8 cellular contexts compared by ENCODE assay signal in the genomic region with DNA sequence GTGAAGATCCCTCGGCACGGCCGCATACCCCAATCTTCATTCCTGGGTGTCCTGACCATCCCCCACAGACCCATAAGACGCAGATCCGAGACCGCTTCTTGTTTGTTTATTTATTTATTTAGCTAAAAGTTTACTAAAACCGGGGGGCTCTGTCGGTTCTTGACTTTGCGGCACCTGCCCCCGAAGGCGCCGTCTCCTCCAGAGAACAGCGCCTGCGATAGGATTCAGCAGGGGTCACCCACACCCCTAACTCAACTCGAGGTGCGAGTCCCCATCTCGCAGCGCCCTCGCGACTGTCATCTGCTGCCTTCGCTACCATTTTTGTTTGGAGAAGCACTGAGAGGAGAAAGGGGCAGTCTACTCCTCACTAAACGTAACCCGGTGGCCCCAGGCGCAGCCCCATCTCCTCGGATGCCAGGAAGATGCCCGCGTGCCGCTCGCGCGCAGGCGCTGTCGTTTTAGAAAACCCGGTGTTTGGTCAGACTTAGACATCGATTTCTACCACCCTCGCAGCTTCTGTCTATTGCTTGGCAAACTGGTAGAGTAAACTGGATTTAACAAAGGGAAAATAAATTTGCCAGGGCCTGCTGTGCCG. TPM values are rescaled to one million over a fixed set of nuclear protein-coding genes. Genes with fewer than 3 reads are reported as not detected.
DNase-seq lines count a peak whose midpoint lies in the region; ATAC-seq, FAIRE-seq and TF ChIP-seq lines count a peak whose summit lies in the region.

No MANE protein-coding gene starts in this region.

- peak overlapping the region; percentile 80 for H3K27ac Mint-ChIP-seq in activated T-cell treated with anti-CD3 and anti-CD28 coated beads, Interleukin-2, amount 50 U/mL, for 72 hours

- ATAC-seq in heart left ventricle (no peak), Right ventricle myocardium inferior (no peak), HG03520 (IDR thresholded peaks at IDR 0.05; ENCODE audit: unreplicated experiment) (peak; percentile 9)
- ATAC-seq in activated T-cell treated with anti-CD3 and anti-CD28 coated beads, Interleukin-2, amount 50 U/mL, for 72 hours (replicated peaks in 1 of 2), result peak; percentile 42 to 45

- H3K4me3 ChIP-seq in heart left ventricle (peak overlapping the region in 11 of 12 donors; percentile 14 to 52 (median 45)), iPS DF 6.9 (ENCODE audit: low read length) (peak overlapping the region; percentile 36; the same call in 1 of the 2 replicates)

- no peak overlapping the region for H3K27ac ChIP-seq in heart left ventricle
- no peak overlapping the region for H3K27ac ChIP-seq in iPS DF 6.9 (ENCODE audit: low read length)

- peaks cover 75% of the 10 kb centered on the region for H3K27me3 Mint-ChIP-seq in activated T-cell treated with anti-CD3 and anti-CD28 coated beads, Interleukin-2, amount 50 U/mL, for 72 hours (ENCODE audit: low read depth)

- TF ChIP-seq CTCF in heart left ventricle (IDR thresholded peaks at IDR 0.05), result no peak

- H3K36me3 ChIP-seq in heart left ventricle, result no peaks in the 10 kb centered on the region
- no peaks in the 10 kb centered on the region for H3K36me3 ChIP-seq in iPS DF 6.9 (ENCODE audit: control insufficient read depth, insufficient read depth, low read length)

- peaks cover 0 to 45% (median 0%) of the 10 kb centered on the region in 9 donors for H3K27me3 ChIP-seq in heart left ventricle
- H3K27me3 ChIP-seq in iPS DF 6.9 (ENCODE audit: control insufficient read depth, insufficient read depth, low read length), result peaks cover 9% of the 10 kb centered on the region

- no peak for FAIRE-seq in HTR-8/SVneo (lab: Jason Lieb, UNC)

- peaks cover 0 to 18% (median 2%) of the 10 kb centered on the region in 12 donors for H3K4me1 ChIP-seq in heart left ventricle
- H3K4me1 ChIP-seq in iPS DF 6.9 (ENCODE audit: control insufficient read depth, insufficient read depth, low read length), result no peaks in the 10 kb centered on the region

- H3K9me3 ChIP-seq in heart left ventricle, result no peaks in the 10 kb centered on the region
- no peaks in the 10 kb centered on the region for H3K9me3 ChIP-seq in iPS DF 6.9 (ENCODE audit: control insufficient read depth, insufficient read depth, low read length)

- no peak for DNase-seq in heart left ventricle
- no peak for DNase-seq in Right ventricle myocardium inferior (ENCODE audit: missing footprints)
- peak; percentile 38 to 46 for DNase-seq in activated T-cell treated with anti-CD3 and anti-CD28 coated beads, Interleukin-2, amount 50 U/mL, for 72 hours
- no peak for DNase-seq in iPS DF 6.9 (ENCODE audit: low read depth, low spot score)
- DNase-seq in stimulated activated CD4-positive, alpha-beta T cell treated with anti-CD3 and anti-CD28 coated beads, Interleukin-4, amount 100 ng/mL, for 24 hours, result peak; percentile 28
- no peak for DNase-seq in NCI-H2081 (lab: John Stamatoyannopoulos, UW)
- no peak for DNase-seq in HTR-8/SVneo (ENCODE audit: insufficient read length, low spot score)

- 3 to 44% (median 20%) methylated on average over 37 of the region's 37 CpGs for WGBS in heart left ventricle, 4 donors
- WGBS in iPS DF 6.9 (ENCODE audit: insufficient coverage, insufficient read length), result no CpG with 5 or more reads among the region's 37 CpGs

- H3K4me1 Mint-ChIP-seq in activated T-cell treated with anti-CD3 and anti-CD28 coated beads, Interleukin-2, amount 50 U/mL, for 72 hours (ENCODE audit: low read depth), result peaks cover 27% of the 10 kb centered on the region

- no peaks in the 10 kb centered on the region for H3K36me3 Mint-ChIP-seq in activated T-cell treated with anti-CD3 and anti-CD28 coated beads, Interleukin-2, amount 50 U/mL, for 72 hours (ENCODE audit: insufficient read depth in 2 of 2)

- no peaks in the 10 kb centered on the region for H3K9me3 Mint-ChIP-seq in activated T-cell treated with anti-CD3 and anti-CD28 coated beads, Interleukin-2, amount 50 U/mL, for 72 hours

- no peak for TF ChIP-seq POLR2A in heart left ventricle (IDR thresholded peaks at IDR 0.05)

- intact Hi-C loops in heart left ventricle (cut with DNase I) (loop anchor here in 7 of 10 donors (2.0 to 10.0 kb wide), 3 partner anchors 95 to 98 kb away; no protein-coding TSS in a partner anchor), Right ventricle myocardium inferior (cut with DNase I) (loop anchor here (5.0 kb wide), 1 partner anchor 95 kb away; no protein-coding TSS in a partner anchor)

- H3K4me3 Mint-ChIP-seq in activated T-cell treated with anti-CD3 and anti-CD28 coated beads, Interleukin-2, amount 50 U/mL, for 72 hours, result peak overlapping the region; percentile 89 to 93

RNA-seq across cellular contexts. Expression of a gene that starts 18.9 kb away (rescaled TPM):
- total RNA-seq in heart left ventricle (not detected), Right ventricle myocardium inferior (not detected)
- polyA plus RNA-seq in heart left ventricle, result not detected
- under 1 TPM in 1 of 2 donors, not detected in 1; 0.25 TPM for total RNA-seq in activated T-cell treated with anti-CD3 and anti-CD28 coated beads, Interleukin-2, amount 50 U/mL, for 72 hours

Comparison
In these comparisons a context has a peak if more than half of its experiments do, and no peak if none do; other contexts are left out.
1. ATAC-seq: peak in HG03520 (single experiment) and activated T-cell treated with anti-CD3 and anti-CD28 coated beads, Interleukin-2, amount 50 U/mL, for 72 hours (2 of 2); none in heart left ventricle (0 of 4) and Right ventricle myocardium inferior (single experiment).
2. DNase-seq: peak in activated T-cell treated with anti-CD3 and anti-CD28 coated beads, Interleukin-2, amount 50 U/mL, for 72 hours (2 of 2) and stimulated activated CD4-positive, alpha-beta T cell treated with anti-CD3 and anti-CD28 coated beads, Interleukin-4, amount 100 ng/mL, for 24 hours (single experiment); none in heart left ventricle (0 of 5), Right ventricle myocardium inferior (single experiment), iPS DF 6.9 (single experiment), NCI-H2081 (0 of 2) and HTR-8/SVneo (single experiment).